In the genomic region with DNA sequence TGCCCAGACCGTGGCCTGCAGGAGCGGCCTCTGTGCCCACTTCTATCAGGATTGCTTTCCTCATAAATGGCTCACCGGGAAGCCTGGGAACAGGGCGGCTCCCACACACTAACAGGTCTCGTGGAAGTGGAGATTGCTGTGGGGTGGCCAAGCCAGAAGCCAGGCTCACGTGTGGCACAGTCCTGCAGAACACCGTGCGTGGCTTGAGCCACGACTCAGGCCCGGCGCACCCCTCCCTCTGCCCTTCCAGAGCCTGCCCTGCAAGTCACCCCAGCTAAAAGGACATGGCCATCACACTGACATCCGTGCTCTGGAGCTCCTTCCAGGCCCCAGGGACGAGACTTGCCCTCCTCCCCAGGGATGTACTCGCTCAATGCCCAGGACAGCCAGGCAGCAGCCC, we compare ENCODE assay signal across 1 cellular context.
TF ChIP-seq lines count a peak whose summit lies in the region.

No MANE protein-coding gene starts in this region.

TF ChIP-seq in WTC11, 78 proteins besides CTCF, POLR2A, EP300 and RAD21 (continued from another document):
- TF ChIP-seq, protein P1, sequence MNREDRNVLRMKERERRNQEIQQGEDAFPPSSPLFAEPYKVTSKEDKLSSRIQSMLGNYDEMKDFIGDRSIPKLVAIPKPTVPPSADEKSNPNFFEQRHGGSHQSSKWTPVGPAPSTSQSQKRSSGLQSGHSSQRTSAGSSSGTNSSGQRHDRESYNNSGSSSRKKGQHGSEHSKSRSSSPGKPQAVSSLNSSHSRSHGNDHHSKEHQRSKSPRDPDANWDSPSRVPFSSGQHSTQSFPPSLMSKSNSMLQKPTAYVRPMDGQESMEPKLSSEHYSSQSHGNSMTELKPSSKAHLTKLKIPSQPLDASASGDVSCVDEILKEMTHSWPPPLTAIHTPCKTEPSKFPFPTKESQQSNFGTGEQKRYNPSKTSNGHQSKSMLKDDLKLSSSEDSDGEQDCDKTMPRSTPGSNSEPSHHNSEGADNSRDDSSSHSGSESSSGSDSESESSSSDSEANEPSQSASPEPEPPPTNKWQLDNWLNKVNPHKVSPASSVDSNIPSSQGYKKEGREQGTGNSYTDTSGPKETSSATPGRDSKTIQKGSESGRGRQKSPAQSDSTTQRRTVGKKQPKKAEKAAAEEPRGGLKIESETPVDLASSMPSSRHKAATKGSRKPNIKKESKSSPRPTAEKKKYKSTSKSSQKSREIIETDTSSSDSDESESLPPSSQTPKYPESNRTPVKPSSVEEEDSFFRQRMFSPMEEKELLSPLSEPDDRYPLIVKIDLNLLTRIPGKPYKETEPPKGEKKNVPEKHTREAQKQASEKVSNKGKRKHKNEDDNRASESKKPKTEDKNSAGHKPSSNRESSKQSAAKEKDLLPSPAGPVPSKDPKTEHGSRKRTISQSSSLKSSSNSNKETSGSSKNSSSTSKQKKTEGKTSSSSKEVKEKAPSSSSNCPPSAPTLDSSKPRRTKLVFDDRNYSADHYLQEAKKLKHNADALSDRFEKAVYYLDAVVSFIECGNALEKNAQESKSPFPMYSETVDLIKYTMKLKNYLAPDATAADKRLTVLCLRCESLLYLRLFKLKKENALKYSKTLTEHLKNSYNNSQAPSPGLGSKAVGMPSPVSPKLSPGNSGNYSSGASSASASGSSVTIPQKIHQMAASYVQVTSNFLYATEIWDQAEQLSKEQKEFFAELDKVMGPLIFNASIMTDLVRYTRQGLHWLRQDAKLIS (CRISPR knock-in tag; IDR thresholded peaks at IDR 0.05; ENCODE audit: borderline replicate concordance): no peak
- TF ChIP-seq, protein P2, sequence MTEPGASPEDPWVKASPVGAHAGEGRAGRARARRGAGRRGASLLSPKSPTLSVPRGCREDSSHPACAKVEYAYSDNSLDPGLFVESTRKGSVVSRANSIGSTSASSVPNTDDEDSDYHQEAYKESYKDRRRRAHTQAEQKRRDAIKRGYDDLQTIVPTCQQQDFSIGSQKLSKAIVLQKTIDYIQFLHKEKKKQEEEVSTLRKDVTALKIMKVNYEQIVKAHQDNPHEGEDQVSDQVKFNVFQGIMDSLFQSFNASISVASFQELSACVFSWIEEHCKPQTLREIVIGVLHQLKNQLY (CRISPR knock-in tag; IDR thresholded peaks at IDR 0.05): no peak
- TF ChIP-seq NR2C2 (CRISPR knock-in tag; IDR thresholded peaks at IDR 0.05) (no peak), MYBL2 (CRISPR knock-in tag; IDR thresholded peaks at IDR 0.05) (no peak), FOXK1 (CRISPR knock-in tag; IDR thresholded peaks at IDR 0.05) (no peak), CREB1 (CRISPR knock-in tag; IDR thresholded peaks at IDR 0.05) (no peak), FOXJ3 (CRISPR knock-in tag; IDR thresholded peaks at IDR 0.05; ENCODE audit: borderline replicate concordance) (no peak)
- TF ChIP-seq, protein P3, sequence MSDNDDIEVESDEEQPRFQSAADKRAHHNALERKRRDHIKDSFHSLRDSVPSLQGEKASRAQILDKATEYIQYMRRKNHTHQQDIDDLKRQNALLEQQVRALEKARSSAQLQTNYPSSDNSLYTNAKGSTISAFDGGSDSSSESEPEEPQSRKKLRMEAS (CRISPR knock-in tag; IDR thresholded peaks at IDR 0.05): no peak
- TF ChIP-seq, protein P4, sequence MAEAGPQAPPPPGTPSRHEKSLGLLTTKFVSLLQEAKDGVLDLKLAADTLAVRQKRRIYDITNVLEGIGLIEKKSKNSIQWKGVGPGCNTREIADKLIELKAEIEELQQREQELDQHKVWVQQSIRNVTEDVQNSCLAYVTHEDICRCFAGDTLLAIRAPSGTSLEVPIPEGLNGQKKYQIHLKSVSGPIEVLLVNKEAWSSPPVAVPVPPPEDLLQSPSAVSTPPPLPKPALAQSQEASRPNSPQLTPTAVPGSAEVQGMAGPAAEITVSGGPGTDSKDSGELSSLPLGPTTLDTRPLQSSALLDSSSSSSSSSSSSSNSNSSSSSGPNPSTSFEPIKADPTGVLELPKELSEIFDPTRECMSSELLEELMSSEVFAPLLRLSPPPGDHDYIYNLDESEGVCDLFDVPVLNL (CRISPR knock-in tag; IDR thresholded peaks at IDR 0.05; ENCODE audit: borderline replicate concordance, low read depth): no peak
